8 cellular contexts compared by ENCODE assay signal in genomic region chrX:24466025-24466424, GRCh38. TPM values are rescaled to one million over a fixed set of nuclear protein-coding genes. Genes with fewer than 3 reads are reported as not detected.
DNase-seq lines count a peak whose midpoint lies in the region; ATAC-seq and TF ChIP-seq lines count a peak whose summit lies in the region.

No MANE protein-coding gene starts in this region.

- no peaks in the 10 kb centered on the region for H3K36me3 ChIP-seq in PC-9 (ENCODE audit: low read depth)
- H3K36me3 ChIP-seq in gastroesophageal sphincter: no peaks in the 10 kb centered on the region
- no peaks in the 10 kb centered on the region for H3K36me3 ChIP-seq in gastrocnemius medialis
- H3K36me3 ChIP-seq in mucosa of descending colon (ENCODE audit: low read depth): no peaks in the 10 kb centered on the region

- H2AFZ ChIP-seq in PC-9: no peak overlapping the region

- no peaks in the 10 kb centered on the region for H3F3A ChIP-seq in PC-9 (ENCODE audit: insufficient read depth, low read depth)

- POLR2A ChIA-PET in PC-9 (lab: Charles Lee; ENCODE audit: unreplicated experiment): no interaction called here

- TF ChIP-seq CTCF in GM12875 (IDR thresholded peaks at IDR 0.05; ENCODE audit: borderline replicate concordance, insufficient read depth, low read depth, low read length): no peak
- TF ChIP-seq CTCF in PC-9 (conservative IDR thresholded peaks at IDR 0.05): no peak
- no peak for TF ChIP-seq CTCF in gastroesophageal sphincter (IDR thresholded peaks at IDR 0.05)
- no peak for TF ChIP-seq CTCF in gastrocnemius medialis (IDR thresholded peaks at IDR 0.05 in 4 of 5, conservative IDR thresholded peaks at IDR 0.05 in 1 of 5)
- TF ChIP-seq CTCF in GM13977 (IDR thresholded peaks at IDR 0.05; ENCODE audit: extremely low read depth, insufficient read depth, missing control alignments): no peak
- no peak for TF ChIP-seq CTCF in mucosa of descending colon (IDR thresholded peaks at IDR 0.05)

- WGBS in gastroesophageal sphincter (ENCODE audit: low coverage in 1 of 2), 2 donors: 34 to 54% methylated on average over 3 to 9 of the region's 11 CpGs

- TSS peak; percentile 64 for BruUV-seq in PC-9 (replicated peaks; lab: Mats Ljungman, UMichigan)

- no peaks in the 10 kb centered on the region for H4K20me1 ChIP-seq in PC-9 (ENCODE audit: insufficient read depth)

- intact Hi-C loops in PC-9 (cut with micrococcal nuclease; ENCODE audit: unreplicated experiment): no loop called here
- intact Hi-C loops in gastrocnemius medialis (cut with DNase I; ENCODE audit: low total_unique reads): loop anchor here (5.0 to 10.0 kb wide), 2 partner anchors 441 to 799 kb away; partner anchors contain the start of genes KLHL15 and PRDX4
- intact Hi-C loops in mucosa of descending colon (cut with DNase I, micrococcal nuclease): no loop called here

- H3K4me3 ChIP-seq in GM12875 (ENCODE audit: low read depth, low read length): peak overlapping the region; percentile 69
- H3K4me3 ChIP-seq in PC-9: peak overlapping the region; percentile 70; the same call in 1 of the 2 replicates
- H3K4me3 ChIP-seq in gastroesophageal sphincter: peak overlapping the region; percentile 76 to 81
- peak overlapping the region; percentile 68 to 79 (median 69) for H3K4me3 ChIP-seq in gastrocnemius medialis
- no peak overlapping the region for H3K4me3 ChIP-seq in mucosa of descending colon

- CTCF ChIA-PET in PC-9 (lab: Charles Lee): no interaction called here

- no peaks in the 10 kb centered on the region for H3K9me2 ChIP-seq in PC-9 (ENCODE audit: insufficient read depth)

- H3K4me1 ChIP-seq in PC-9 (replicated peaks; ENCODE audit: insufficient read depth) (peaks cover 9% of the 10 kb centered on the region; the same call in 1 of the 2 replicates), gastroesophageal sphincter (peaks cover 0 to 51% (median 0%) of the 10 kb centered on the region in 3 donors), gastrocnemius medialis (no peaks in the 10 kb centered on the region), mucosa of descending colon (ENCODE audit: low read depth) (no peaks in the 10 kb centered on the region)

- in situ Hi-C loops in gastrocnemius medialis (cut with MboI; ENCODE audit: low sequenced_read_pairs in 4 of 4) (no loop called here), GM13977 (cut with MboI; ENCODE audit: low pct_unique_long_range_greater_than_20kb, low sequenced_read_pairs, unreplicated experiment) (no loop called here)

- no peaks in the 10 kb centered on the region for H3K79me2 ChIP-seq in PC-9 (ENCODE audit: low read depth)

- TF ChIP-seq EP300 in gastroesophageal sphincter (IDR thresholded peaks at IDR 0.05): no peak

- no peak for ATAC-seq in gastroesophageal sphincter
- no peak for ATAC-seq in gastrocnemius medialis
- ATAC-seq in mucosa of descending colon: no peak
- no peak for ATAC-seq in HG02571 (IDR thresholded peaks at IDR 0.05; ENCODE audit: unreplicated experiment)

- H3K4me2 ChIP-seq in PC-9: peak overlapping the region; percentile 87

- H3K27ac ChIP-seq in PC-9 (no peak overlapping the region), gastroesophageal sphincter (peak overlapping the region in 3 of 4 donors; percentile 56 to 88 (median 84)), gastrocnemius medialis (peak overlapping the region in 3 of 4 donors; percentile 27 to 68 (median 66))

- DNase-seq in PC-9 (no peak), gastrocnemius medialis (no peak), GM13977 (ENCODE audit: low spot score) (no peak), mucosa of descending colon (no peak), cortex of kidney (lab: John Stamatoyannopoulos, UW) (no peak)

- H3K27me3 ChIP-seq in PC-9 (ENCODE audit: insufficient read depth, low read depth): no peaks in the 10 kb centered on the region
- no peaks in the 10 kb centered on the region for H3K27me3 ChIP-seq in gastroesophageal sphincter
- no peaks in the 10 kb centered on the region for H3K27me3 ChIP-seq in gastrocnemius medialis

- no peaks in the 10 kb centered on the region for H3K9me3 ChIP-seq in PC-9 (ENCODE audit: insufficient read depth, low read depth)
- no peaks in the 10 kb centered on the region for H3K9me3 ChIP-seq in gastroesophageal sphincter
- H3K9me3 ChIP-seq in gastrocnemius medialis: no peaks in the 10 kb centered on the region
- no peaks in the 10 kb centered on the region for H3K9me3 ChIP-seq in mucosa of descending colon

- no peak for TF ChIP-seq POLR2A in gastroesophageal sphincter (IDR thresholded peaks at IDR 0.05)
- no peak for TF ChIP-seq POLR2A in gastrocnemius medialis (IDR thresholded peaks at IDR 0.05)

RNA-seq across cellular contexts. Expression of gene PDK3, which starts 0.9 kb away (rescaled TPM):
- total RNA-seq in PC-9 (2021) (12.5 and 19.4 TPM in 2 replicates), gastroesophageal sphincter (10 to 100 TPM; 51.8 to 77.0 (median 68.4) TPM), gastrocnemius medialis (1 to 10 TPM; 1.8 to 4.5 (median 2.7) TPM), mucosa of descending colon (10 to 100 TPM; 15.7 to 47.1 (median 20.0) TPM)
